Comparison of ENCODE assay signal across 28 cellular contexts in the genomic region with DNA sequence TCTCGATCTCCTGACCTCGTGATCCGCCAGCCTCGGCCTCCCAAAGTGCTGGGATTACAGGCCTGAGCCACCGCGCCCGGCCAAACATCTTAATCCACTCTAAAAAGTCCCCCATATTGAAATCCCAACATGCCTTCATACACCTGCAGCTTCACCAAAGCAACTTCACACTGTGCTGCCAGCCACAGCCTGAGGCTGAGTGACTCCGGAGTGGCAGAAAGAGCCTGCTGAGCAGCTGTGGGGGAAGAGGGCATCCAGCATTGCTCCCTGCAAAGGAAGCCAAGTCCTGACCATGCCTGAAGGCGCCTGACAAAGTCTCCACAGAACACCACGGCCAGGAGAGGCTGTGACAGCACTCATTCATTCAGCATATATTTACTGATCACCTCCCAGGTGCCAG.
"Had no signal": no experiment of that assay in that cellular context is flagged by ENCODE, and none has a peak within 500 bp of the region (broad histone marks: within the 10 kb centered on the region; RNA-seq: fewer than 3 reads in every experiment).

No MANE protein-coding gene starts in this region.

- H3K27ac ChIP-seq: dorsolateral prefrontal cortex, epithelial cell of prostate, esophagus muscularis mucosa, foreskin keratinocyte, gastroesophageal sphincter, heart left ventricle, hepatocyte, ovary, psoas muscle, sigmoid colon, testis, tibial artery, upper lobe of left lung had no signal

- H3K4me3 ChIP-seq: dorsolateral prefrontal cortex, esophagus muscularis mucosa, gastroesophageal sphincter, heart left ventricle, hepatocyte, lung, mucosa of descending colon, ovary, psoas muscle, sigmoid colon, testis, tibial artery, upper lobe of left lung had no signal

- ATAC-seq: foreskin keratinocyte; gastroesophageal sphincter; heart left ventricle; left lobe of liver; mucosa of descending colon; naive thymus-derived CD4-positive, alpha-beta T cell; psoas muscle; right cardiac atrium; stimulated activated effector memory CD8-positive, alpha-beta T cell treated with anti-CD3 and anti-CD28 coated beads, Interleukin-12 subunit alpha, Interleukin-12 subunit beta, amount 100 ng/mL, for 72 hours had no signal

- H3K36me3 ChIP-seq: esophagus muscularis mucosa, gastroesophageal sphincter, heart left ventricle, ovary, sigmoid colon, tibial artery, upper lobe of left lung had no signal

- H3K9me3 ChIP-seq: esophagus muscularis mucosa, gastroesophageal sphincter, mucosa of descending colon, ovary, psoas muscle, sigmoid colon, testis, tibial artery, upper lobe of left lung had no signal

- DNase-seq: dorsolateral prefrontal cortex; effector CD4-positive, alpha-beta T cell; foreskin keratinocyte; heart left ventricle; kidney; mesenchymal stem cell; mucosa of descending colon; naive thymus-derived CD4-positive, alpha-beta T cell; occipital lobe; ovary; posterior cingulate gyrus; psoas muscle; right cardiac atrium; sigmoid colon; stimulated activated CD4-positive, alpha-beta T cell treated with anti-CD3 and anti-CD28 coated beads, Interleukin-2, amount 100 ng/mL, for 24 hours; stimulated activated CD4-positive, alpha-beta T cell treated with anti-CD3 and anti-CD28 coated beads, Interleukin-4, amount 100 ng/mL, for 24 hours; stimulated activated naive CD4-positive, alpha-beta T cell treated with Interleukin-2 at 50 U/mL for 16 hours; substantia nigra; testis; tibial artery; upper lobe of left lung had no signal
